13 cellular contexts compared by ENCODE assay signal in the genomic region with DNA sequence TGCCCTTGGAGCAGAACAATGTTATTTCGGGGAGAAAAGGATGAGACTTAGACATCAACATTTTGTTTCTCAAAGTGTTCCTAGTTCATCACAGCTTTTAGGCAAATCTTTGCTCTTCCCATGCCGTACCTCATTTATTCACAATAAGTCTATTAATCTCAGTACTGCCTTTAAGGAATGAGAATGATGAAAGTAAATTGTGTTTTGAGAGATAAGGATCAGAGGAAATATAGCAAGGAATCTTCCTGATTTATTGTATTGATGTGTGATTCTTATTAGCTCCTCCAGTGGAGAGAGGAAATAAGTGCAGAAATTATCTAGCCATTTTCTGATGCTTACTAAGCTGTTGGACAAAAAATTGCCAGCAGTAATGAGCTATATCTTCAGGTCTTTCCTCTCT. TPM values are rescaled to one million over a fixed set of nuclear protein-coding genes. Genes with fewer than 3 reads are reported as not detected.
DNase-seq lines count a peak whose midpoint lies in the region; ATAC-seq, FAIRE-seq and TF ChIP-seq lines count a peak whose summit lies in the region.
"Had no signal": no experiment of that assay in that cellular context is flagged by ENCODE, and none has a peak within 500 bp of the region (broad histone marks: within the 10 kb centered on the region; RNA-seq: fewer than 3 reads in every experiment).

No MANE protein-coding gene starts in this region.

- H3K4me3 ChIP-seq in astrocyte (ENCODE audit: insufficient read depth, low read depth, low read length) = no peak overlapping the region

- peak overlapping the region; percentile 42 for H3K27ac Mint-ChIP-seq in T-helper 2 cell treated with Interferon-gamma antibody and Interleukin-4, amounts not matched to agents 5 μg/mL and 100 μg/mL, for 36 hours
- H3K27ac Mint-ChIP-seq in astrocyte (ENCODE audit: unreplicated experiment) (no peak overlapping the region), neural crest cell (ENCODE audit: unreplicated experiment) (no peak overlapping the region)

- H3K9me3 Mint-ChIP-seq in T-helper 2 cell treated with Interferon-gamma antibody and Interleukin-4, amounts not matched to agents 5 μg/mL and 100 μg/mL, for 36 hours = no peaks in the 10 kb centered on the region
- no peaks in the 10 kb centered on the region for H3K9me3 Mint-ChIP-seq in astrocyte (ENCODE audit: unreplicated experiment)
- H3K9me3 Mint-ChIP-seq in neural crest cell = no peaks in the 10 kb centered on the region

- H3K27me3 ChIP-seq in astrocyte (ENCODE audit: insufficient read depth, low read length) = no peaks in the 10 kb centered on the region

- peaks cover 51% of the 10 kb centered on the region for H3K36me3 Mint-ChIP-seq in T-helper 2 cell treated with Interferon-gamma antibody and Interleukin-4, amounts not matched to agents 5 μg/mL and 100 μg/mL, for 36 hours (ENCODE audit: low read depth)
- H3K36me3 Mint-ChIP-seq in astrocyte (ENCODE audit: low read depth, unreplicated experiment) = peaks cover 34% of the 10 kb centered on the region
- peaks cover 22% of the 10 kb centered on the region for H3K36me3 Mint-ChIP-seq in neural crest cell (ENCODE audit: low read depth)

- peak overlapping the region; percentile 99 for H3K4me3 Mint-ChIP-seq in T-helper 2 cell treated with Interferon-gamma antibody and Interleukin-4, amounts not matched to agents 5 μg/mL and 100 μg/mL, for 36 hours
- H3K4me3 Mint-ChIP-seq in astrocyte (ENCODE audit: unreplicated experiment) (peak overlapping the region; percentile 99), neural crest cell (peak overlapping the region; percentile 99)

- H3K27me3 Mint-ChIP-seq in T-helper 2 cell treated with Interferon-gamma antibody and Interleukin-4, amounts not matched to agents 5 μg/mL and 100 μg/mL, for 36 hours (ENCODE audit: low read depth) = no peaks in the 10 kb centered on the region
- H3K27me3 Mint-ChIP-seq in astrocyte (ENCODE audit: low read depth, unreplicated experiment) (no peaks in the 10 kb centered on the region), neural crest cell (ENCODE audit: low read depth) (no peaks in the 10 kb centered on the region)

- in situ Hi-C loops in G401 (cut with HindIII; ENCODE audit: low sequenced_read_pairs) = no loop called here

- no peak overlapping the region for H3K9ac ChIP-seq in astrocyte (ENCODE audit: low read length)

- H4K20me1 ChIP-seq in astrocyte (ENCODE audit: insufficient read depth, low read length) = peaks cover 4% of the 10 kb centered on the region

- H2AFZ ChIP-seq in astrocyte (ENCODE audit: low read depth, low read length) = no peak overlapping the region

- TF ChIP-seq CTCF in astrocyte (IDR thresholded peaks at IDR 0.05; ENCODE audit: insufficient read depth, low read depth, low read length) (no peak), neural crest cell (conservative IDR thresholded peaks at IDR 0.05) (no peak)

- peaks cover 31% of the 10 kb centered on the region for H3K36me3 ChIP-seq in astrocyte (ENCODE audit: insufficient read depth, low read length)

- H3K27ac ChIP-seq in astrocyte (ENCODE audit: low read depth, low read length) = no peak overlapping the region

- peak overlapping the region; percentile 88 for H3K4me2 ChIP-seq in astrocyte (ENCODE audit: low read length)

- H3K79me2 ChIP-seq in astrocyte (ENCODE audit: insufficient read depth, low read length) = peaks cover 34% of the 10 kb centered on the region

- no peak for DNase-seq in T-helper 2 cell treated with Interferon-gamma antibody and Interleukin-4, amounts not matched to agents 5 μg/mL and 100 μg/mL, for 36 hours (ENCODE audit: low spot score)
- DNase-seq in T-helper 2 cell (no peak), MV-4-11 (lab: John Stamatoyannopoulos, UW) (peak; percentile 7), astrocyte (ENCODE audit: low read depth) (no peak), neural crest cell (ENCODE audit: low read depth, low spot score) (no peak), G401 (ENCODE audit: low spot score) (no peak), NCI-H82 (lab: John Stamatoyannopoulos, UW) (no peak)
- DNase-seq: amniotic stem cell, NCI-H524, SHP77 treated with DMSO at 0.1 percent for 48 hours had no signal

- no peaks in the 10 kb centered on the region for H3K9me3 ChIP-seq in astrocyte (ENCODE audit: insufficient read depth, low read depth, low read length)

- peaks cover 3% of the 10 kb centered on the region for H3K4me1 ChIP-seq in astrocyte (ENCODE audit: insufficient read depth, low read length)

- peaks cover 26% of the 10 kb centered on the region for H3K4me1 Mint-ChIP-seq in T-helper 2 cell treated with Interferon-gamma antibody and Interleukin-4, amounts not matched to agents 5 μg/mL and 100 μg/mL, for 36 hours (ENCODE audit: low read depth)
- H3K4me1 Mint-ChIP-seq in astrocyte (ENCODE audit: low read depth, unreplicated experiment) = peaks cover 12% of the 10 kb centered on the region
- H3K4me1 Mint-ChIP-seq in neural crest cell = peaks cover 21% of the 10 kb centered on the region

- no peak for FAIRE-seq in astrocyte (lab: Jason Lieb, UNC)

- ATAC-seq in HG02885 (IDR thresholded peaks at IDR 0.05; ENCODE audit: poor library complexity, unreplicated experiment) = no peak
- ATAC-seq: activated CD4-positive, CD25-positive, alpha-beta regulatory T cell treated with anti-CD3 and anti-CD28 coated beads, Interleukin-2, amount 50 U/mL, for 24 hours had no signal

RNA-seq across cellular contexts. Expression of gene POLR3C, which starts 2.0 kb away (rescaled TPM):
- 39.0 and 43.3 TPM in 2 replicates for total RNA-seq in astrocyte
- 38.4 and 38.5 TPM in 2 replicates for total RNA-seq in neural crest cell
- total RNA-seq in G401 (2014; rRNA removed; shearing (Covaris generic)) = 12.0 and 28.1 TPM in 2 replicates

RNA-seq across cellular contexts. Expression of gene RNF115, which starts 2.1 kb away (rescaled TPM):
- total RNA-seq in astrocyte (15.2 and 15.3 TPM in 2 replicates), neural crest cell (12.5 and 13.4 TPM in 2 replicates)
- total RNA-seq in G401 (2014; rRNA removed; shearing (Covaris generic)) = 8.6 and 8.9 TPM in 2 replicates

RNA-seq across cellular contexts. Expression of gene NUDT17, which starts 19.4 kb away (rescaled TPM):
- total RNA-seq in astrocyte = 2.6 and 3.3 TPM in 2 replicates
- total RNA-seq in neural crest cell = 4.5 TPM in 2 replicates
- 3.1 and 3.6 TPM in 2 replicates for total RNA-seq in G401 (2014; rRNA removed; shearing (Covaris generic))

RNA-seq across cellular contexts. Expression of gene PIAS3, which starts 32.9 kb away (rescaled TPM):
- total RNA-seq in astrocyte (42.6 and 49.9 TPM in 2 replicates), neural crest cell (35.1 and 38.7 TPM in 2 replicates)
- total RNA-seq in G401 (2014; rRNA removed; shearing (Covaris generic)) = 10.3 and 14.1 TPM in 2 replicates

RNA-seq across cellular contexts. Expression of gene ANKRD35, which starts 59.6 kb away (rescaled TPM):
- total RNA-seq in astrocyte (0.07 and 0.16 TPM in 2 replicates), neural crest cell (0.07 and 0.11 TPM in 2 replicates)
- not detected in 2 replicates for total RNA-seq in G401 (2014; rRNA removed; shearing (Covaris generic))
- total RNA-seq: A673 had no signal
